Comparison of ENCODE assay signal across 12 cellular contexts in genomic region chr6:132687306-132687705, GRCh38. TPM values are rescaled to one million over a fixed set of nuclear protein-coding genes. Genes with fewer than 3 reads are reported as not detected.
DNase-seq lines count a peak whose midpoint lies in the region; ATAC-seq and TF ChIP-seq lines count a peak whose summit lies in the region.
"Had no signal": no experiment of that assay in that cellular context is flagged by ENCODE, and none has a peak within 500 bp of the region (broad histone marks: within the 10 kb centered on the region; RNA-seq: fewer than 3 reads in every experiment).

No MANE protein-coding gene starts in this region.

- peak; percentile 55 for ATAC-seq in left colon

- peaks cover 4% of the 10 kb centered on the region for H3K9me3 ChIP-seq in left ventricle myocardium inferior (replicated peaks)

- peak overlapping the region in 1 of 2 donors; percentile 16 for H3K4me3 ChIP-seq in cardiac fibroblast (replicated peaks in 1 of 2; ENCODE audit: low read depth in 2 of 2, low read length in 2 of 2)
- H3K4me3 ChIP-seq in left ventricle myocardium inferior, result no peak overlapping the region

- intact Hi-C loops in left colon (cut with DNase I, micrococcal nuclease) (loop anchor here in 1 of 2 donors (5.0 kb wide), 1 partner anchor 795 kb away; no protein-coding TSS in a partner anchor), left ventricle myocardium inferior (cut with micrococcal nuclease) (no loop called here), head of caudate nucleus (cut with DNase I) (no loop called here)

- H3K27me3 ChIP-seq in left ventricle myocardium inferior (ENCODE audit: low read depth), result no peaks in the 10 kb centered on the region

- no peaks in the 10 kb centered on the region for H3K4me1 ChIP-seq in left ventricle myocardium inferior

- DNase-seq in CD1c-positive myeloid dendritic cell (ENCODE audit: extremely low spot score) (peak; percentile 53), LoVo (ENCODE audit: low spot score) (peak; percentile 47), cardiac fibroblast (ENCODE audit: low read depth in 2 of 2) (peak; percentile 64 to 84), left colon (no peak), left ventricle myocardium inferior (no peak), head of caudate nucleus (no peak), NCI-H2196 treated with DMSO at 0.1 percent for 48 hours (lab: John Stamatoyannopoulos, UW; ENCODE audit: unreplicated experiment) (no peak)
- no peak for DNase-seq in stimulated activated CD4-positive, alpha-beta T cell treated with anti-CD3 and anti-CD28 coated beads, Interleukin-4, amount 100 ng/mL, for 24 hours
- DNase-seq: aorta, DND-41, NCI-H187 had no signal

- no peak overlapping the region for H3K27ac ChIP-seq in left ventricle myocardium inferior (replicated peaks)

- TF ChIP-seq CTCF in cardiac fibroblast (IDR thresholded peaks at IDR 0.05; ENCODE audit: low read depth, low read length) (no peak), left ventricle myocardium inferior (IDR thresholded peaks at IDR 0.05; ENCODE audit: borderline replicate concordance) (no peak)

- no peaks in the 10 kb centered on the region for H3K36me3 ChIP-seq in left ventricle myocardium inferior

RNA-seq across cellular contexts. Expression of gene VNN1, which starts 26.5 kb away (rescaled TPM):
- total RNA-seq in left colon, result 1 to 10 TPM; 3.2 to 9.7 TPM
- total RNA-seq in left ventricle myocardium inferior, result 1.1 TPM
- total RNA-seq: H4 had no signal

RNA-seq across cellular contexts. Expression of gene TAAR1, which starts 28.3 kb away (rescaled TPM):
- total RNA-seq in left colon (not detected), left ventricle myocardium inferior (not detected)
- total RNA-seq: aorta, H4 had no signal

Comparison
In these comparisons a context has a peak if more than half of its experiments do, and no peak if none do; other contexts are left out.
1. DNase-seq: peak in CD1c-positive myeloid dendritic cell (single experiment), LoVo (single experiment) and cardiac fibroblast (2 of 2); none in left colon (0 of 2), stimulated activated CD4-positive, alpha-beta T cell treated with anti-CD3 and anti-CD28 coated beads, Interleukin-4, amount 100 ng/mL, for 24 hours (single experiment), left ventricle myocardium inferior (single experiment), head of caudate nucleus (0 of 42) and NCI-H2196 treated with DMSO at 0.1 percent for 48 hours (single experiment).